Comparison of ENCODE assay signal across 31 cellular contexts in genomic region chr13:42445354-42445753, GRCh38.
"Had no signal": no experiment of that assay in that cellular context is flagged by ENCODE, and none has a peak within 500 bp of the region (broad histone marks: within the 10 kb centered on the region; RNA-seq: fewer than 3 reads in every experiment).

No MANE protein-coding gene starts in this region.

- H3K4me1 ChIP-seq: ascending aorta had no signal

- H3K36me3 ChIP-seq: ascending aorta, cardiac muscle cell, WERI-Rb-1 had no signal

- H3K27me3 ChIP-seq: ascending aorta, cardiac muscle cell had no signal

- H3K27ac ChIP-seq: ascending aorta, cardiac muscle cell, WERI-Rb-1 had no signal

- H3K4me3 ChIP-seq: ascending aorta, cardiac muscle cell had no signal

- FAIRE-seq: bronchial epithelial cell, TTC549 had no signal

- DNase-seq: activated CD4-positive, alpha-beta memory T cell treated with anti-CD3 and anti-CD28 coated beads, Interleukin-2, amount 10 ng/mL, durations not matched to agents 7 days and 5 days; activated CD4-positive, alpha-beta T cell treated with anti-CD3 and anti-CD28 coated beads for 1 hour; activated CD4-positive, alpha-beta T cell treated with anti-CD3 and anti-CD28 coated beads for 36 hours; activated CD4-positive, alpha-beta T cell treated with anti-CD3 and anti-CD28 coated beads for 48 hours; activated CD4-positive, alpha-beta T cell treated with anti-CD3 and anti-CD28 coated beads, Interleukin-2, amount 10 ng/mL, durations not matched to agents 7 days and 5 days; activated CD4-positive, alpha-beta T cell treated with anti-CD3 and anti-CD28 coated beads, Interleukin-2, amount 50 U/mL, for 48 hours; activated CD4-positive, CD25-positive, alpha-beta regulatory T cell; activated CD8-positive, alpha-beta memory T cell treated with anti-CD3 and anti-CD28 coated beads for 24 hours; activated CD8-positive, alpha-beta memory T cell treated with anti-CD3 and anti-CD28 coated beads, Interleukin-2, amount 10 ng/mL, durations not matched to agents 7 days and 5 days; activated CD8-positive, alpha-beta memory T cell treated with anti-CD3 and anti-CD28 coated beads, Interleukin-2, amount 50 U/mL, for 48 hours; activated CD8-positive, alpha-beta T cell treated with anti-CD3 and anti-CD28 coated beads, Interleukin-2, amount 10 ng/mL, durations not matched to agents 7 days and 5 days; activated effector memory CD4-positive, alpha-beta T cell treated with Interleukin-2 at 50 U/mL for 16 hours; activated gamma-delta T cell; activated naive CD4-positive, alpha-beta T cell treated with anti-CD3 and anti-CD28 coated beads, Interleukin-2, amount 10 ng/mL, durations not matched to agents 7 days and 5 days; activated naive CD4-positive, alpha-beta T cell treated with Interleukin-2 at 50 U/mL for 16 hours; activated naive CD8-positive, alpha-beta T cell treated with anti-CD3 and anti-CD28 coated beads, Interleukin-2, amount 10 ng/mL, durations not matched to agents 7 days and 5 days; activated naive CD8-positive, alpha-beta T cell treated with anti-CD3 and anti-CD28 coated beads, Interleukin-2, amount 50 U/mL, for 24 hours; activated T-cell treated with anti-CD3 and anti-CD28 coated beads, Interleukin-2, amount 50 U/mL, for 24 hours; activated T-cell treated with anti-CD3 and anti-CD28 coated beads, Interleukin-2, amount 50 U/mL, for 48 hours; amygdala; anterior cingulate cortex; caudate nucleus; cerebellar nuclear complex; T-helper 9 cell; WERI-Rb-1 had no signal

- ATAC-seq: activated CD4-positive, alpha-beta T cell treated with anti-CD3 and anti-CD28 coated beads for 36 hours; activated CD4-positive, CD25-positive, alpha-beta regulatory T cell treated with anti-CD3 and anti-CD28 coated beads, Interleukin-2, amount 50 U/mL, for 24 hours; activated CD8-positive, alpha-beta memory T cell treated with anti-CD3 and anti-CD28 coated beads, Interleukin-2, amount 10 ng/mL, durations not matched to agents 7 days and 5 days; activated CD8-positive, alpha-beta T cell treated with anti-CD3 and anti-CD28 coated beads, Interleukin-2, amount 10 ng/mL, durations not matched to agents 7 days and 5 days; activated naive CD8-positive, alpha-beta T cell treated with anti-CD3 and anti-CD28 coated beads, Interleukin-2, amount 50 U/mL, for 24 hours; WTC11 had no signal
